1 cellular context compared by ENCODE assay signal in genomic region chr2:12766421-12766879, GRCh38.
TF ChIP-seq lines count a peak whose summit lies in the region.

No MANE protein-coding gene starts in this region.

TF ChIP-seq in HepG2, 621 proteins besides CTCF, POLR2A, EP300 and RAD21 (continued from another document):
- TF ChIP-seq, protein P1, sequence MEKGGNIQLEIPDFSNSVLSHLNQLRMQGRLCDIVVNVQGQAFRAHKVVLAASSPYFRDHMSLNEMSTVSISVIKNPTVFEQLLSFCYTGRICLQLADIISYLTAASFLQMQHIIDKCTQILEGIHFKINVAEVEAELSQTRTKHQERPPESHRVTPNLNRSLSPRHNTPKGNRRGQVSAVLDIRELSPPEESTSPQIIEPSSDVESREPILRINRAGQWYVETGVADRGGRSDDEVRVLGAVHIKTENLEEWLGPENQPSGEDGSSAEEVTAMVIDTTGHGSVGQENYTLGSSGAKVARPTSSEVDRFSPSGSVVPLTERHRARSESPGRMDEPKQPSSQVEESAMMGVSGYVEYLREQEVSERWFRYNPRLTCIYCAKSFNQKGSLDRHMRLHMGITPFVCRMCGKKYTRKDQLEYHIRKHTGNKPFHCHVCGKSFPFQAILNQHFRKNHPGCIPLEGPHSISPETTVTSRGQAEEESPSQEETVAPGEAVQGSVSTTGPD (CRISPR knock-in tag; IDR thresholded peaks at IDR 0.05) = no peak
- TF ChIP-seq FOXJ3 (CRISPR knock-in tag; IDR thresholded peaks at IDR 0.05; ENCODE audit: borderline replicate concordance) (no peak), NFKB2 (CRISPR knock-in tag; IDR thresholded peaks at IDR 0.05; ENCODE audit: borderline replicate concordance) (no peak), SALL2 (CRISPR knock-in tag; IDR thresholded peaks at IDR 0.05) (no peak), GFI1 (CRISPR knock-in tag; IDR thresholded peaks at IDR 0.05; ENCODE audit: borderline replicate concordance) (no peak), ZSCAN22 (CRISPR knock-in tag; IDR thresholded peaks at IDR 0.05) (no peak), NKX3-1 (CRISPR knock-in tag; IDR thresholded peaks at IDR 0.05) (no peak), NFE2 (CRISPR knock-in tag; IDR thresholded peaks at IDR 0.05) (no peak), POLR2AphosphoS2 (IDR thresholded peaks at IDR 0.05; ENCODE audit: low read depth, low read length) (no peak), TOPORS (CRISPR knock-in tag; IDR thresholded peaks at IDR 0.05) (no peak), NR2F1 (CRISPR knock-in tag; IDR thresholded peaks at IDR 0.05) (no peak), SP140L (CRISPR knock-in tag; IDR thresholded peaks at IDR 0.05; ENCODE audit: borderline replicate concordance) (no peak), SMARCE1 (IDR thresholded peaks at IDR 0.05; ENCODE audit: borderline replicate concordance) (no peak), RBM39 (IDR thresholded peaks at IDR 0.05; ENCODE audit: low read depth, low read length, poor library complexity, severe bottlenecking) (no peak), DBP (CRISPR knock-in tag; IDR thresholded peaks at IDR 0.05; ENCODE audit: not compliant biosample characterization) (no peak)
- TF ChIP-seq, protein P2, sequence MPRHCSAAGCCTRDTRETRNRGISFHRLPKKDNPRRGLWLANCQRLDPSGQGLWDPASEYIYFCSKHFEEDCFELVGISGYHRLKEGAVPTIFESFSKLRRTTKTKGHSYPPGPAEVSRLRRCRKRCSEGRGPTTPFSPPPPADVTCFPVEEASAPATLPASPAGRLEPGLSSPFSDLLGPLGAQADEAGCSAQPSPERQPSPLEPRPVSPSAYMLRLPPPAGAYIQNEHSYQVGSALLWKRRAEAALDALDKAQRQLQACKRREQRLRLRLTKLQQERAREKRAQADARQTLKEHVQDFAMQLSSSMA (CRISPR knock-in tag; IDR thresholded peaks at IDR 0.05) = no peak
